8 cellular contexts compared by ENCODE assay signal in genomic region chr9:105413486-105414068, GRCh38. TPM values are rescaled to one million over a fixed set of nuclear protein-coding genes. Genes with fewer than 3 reads are reported as not detected.
DNase-seq lines count a peak whose midpoint lies in the region; ATAC-seq and TF ChIP-seq lines count a peak whose summit lies in the region.

No MANE protein-coding gene starts in this region.

- H3K4me3 ChIP-seq in GM12864 (ENCODE audit: low read depth, low read length) (no peak overlapping the region), sigmoid colon (no peak overlapping the region)

- DNase-seq in GM12864 (ENCODE audit: low read depth) (no peak), NCI-H82 (lab: John Stamatoyannopoulos, UW) (peak; percentile 89), epidermal melanocyte (ENCODE audit: insufficient read length, low spot score) (peak; percentile 43), sigmoid colon (no peak), NCI-H446 (lab: John Stamatoyannopoulos, UW) (no peak), ureter (ENCODE audit: low spot score) (no peak)

- H3K27ac ChIP-seq in sigmoid colon, result no peak overlapping the region

- peaks cover 0 to 5% (median 0%) of the 10 kb centered on the region in 4 donors for H3K9me3 ChIP-seq in sigmoid colon

- TF ChIP-seq EP300 in sigmoid colon (IDR thresholded peaks at IDR 0.05), result no peak

- TF ChIP-seq POLR2A in sigmoid colon (IDR thresholded peaks at IDR 0.05), result no peak

- no peaks in the 10 kb centered on the region for H3K27me3 ChIP-seq in sigmoid colon

- peaks cover 0 to 7% (median 4%) of the 10 kb centered on the region in 4 donors for H3K4me1 ChIP-seq in sigmoid colon

- ATAC-seq in GM21528 (IDR thresholded peaks at IDR 0.05; ENCODE audit: low FRiP score, unreplicated experiment) (no peak), GM21529 (IDR thresholded peaks at IDR 0.05; ENCODE audit: unreplicated experiment) (no peak)

- TF ChIP-seq CTCF in GM12864 (IDR thresholded peaks at IDR 0.05; ENCODE audit: low read depth, low read length, missing control alignments), result peak; percentile 6
- peak in 3 of 4 experiments; percentile 9 to 29 (median 23) for TF ChIP-seq CTCF in sigmoid colon (IDR thresholded peaks at IDR 0.05)

- no peaks in the 10 kb centered on the region for H3K36me3 ChIP-seq in sigmoid colon

- intact Hi-C loops in sigmoid colon (cut with DNase I), result loop anchor here (2.0 to 10.0 kb wide), 3 partner anchors 419 to 649 kb away; partner anchors contain the start of gene NIPSNAP3B

- 28 to 59% methylated on average over 3 of the region's 3 CpGs for WGBS in sigmoid colon, 2 donors

RNA-seq across cellular contexts. Expression of gene FSD1L, which starts 34.3 kb away (rescaled TPM):
- total RNA-seq in sigmoid colon, result 1 to 10 TPM; 3.9 to 6.4 (median 4.7) TPM
- 1 to 10 TPM; 1.2 to 1.6 (median 1.2) TPM for polyA plus RNA-seq in sigmoid colon
- 5.0 TPM for total RNA-seq in ureter

Comparison
In these comparisons a context has a peak if more than half of its experiments do, and no peak if none do; other contexts are left out.
1. DNase-seq: peak in NCI-H82 (single experiment) and epidermal melanocyte (single experiment); none in GM12864 (single experiment), sigmoid colon (single experiment), NCI-H446 (0 of 2) and ureter (single experiment).